In genomic region chr3:150509780-150510179, GRCh38 we compare ENCODE assay signal across 9 cellular contexts.
"Had no signal": no experiment of that assay in that cellular context is flagged by ENCODE, and none has a peak within 500 bp of the region (broad histone marks: within the 10 kb centered on the region; RNA-seq: fewer than 3 reads in every experiment).

No MANE protein-coding gene starts in this region.

- H3K27ac Mint-ChIP-seq: GM23338, H9, IgD-negative memory B cell had no signal

- FAIRE-seq: H1, H54, HepG2 had no signal

- H3K27ac ChIP-seq: HL-60 had no signal

- H3K4me1 Mint-ChIP-seq: IgD-negative memory B cell had no signal

- H3K4me3 ChIP-seq: GM23338 had no signal

- H3K4me3 Mint-ChIP-seq: GM23338, H9, IgD-negative memory B cell had no signal

- H3K4me2 ChIP-seq: GM23338 had no signal

- H2AFZ ChIP-seq: GM23338 had no signal

- ATAC-seq: GM23338, HepG2 had no signal

- H3K36me3 Mint-ChIP-seq: IgD-negative memory B cell had no signal

- DNase-seq: H9, HCEC 1CT, KG1 had no signal
